17 cellular contexts compared by ENCODE assay signal in the genomic region with DNA sequence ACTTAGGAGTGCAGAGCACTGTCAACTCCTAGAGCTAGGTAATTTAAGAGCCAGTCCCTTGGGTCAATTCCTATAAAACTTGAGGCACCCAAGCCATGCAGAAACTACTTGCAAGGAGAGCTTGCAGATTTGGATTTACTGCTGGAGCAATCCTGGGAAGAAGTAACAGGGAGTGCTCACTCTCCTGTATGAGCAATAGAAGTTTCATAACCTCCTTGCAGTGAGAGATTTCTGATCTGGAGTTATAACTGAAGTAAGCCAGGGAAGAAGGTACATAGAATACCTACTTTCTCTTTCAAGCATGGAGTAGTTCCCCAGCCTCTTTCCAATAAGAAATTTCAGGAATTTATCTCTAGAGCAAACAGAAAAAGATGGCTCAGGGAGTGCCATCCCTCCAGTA.
A peak's percentile ranks its signal among the peaks of the same experiment; 100 is the strongest.
DNase-seq lines count a peak whose midpoint lies in the region; ATAC-seq and TF ChIP-seq lines count a peak whose summit lies in the region.
"Had no signal": no experiment of that assay in that cellular context is flagged by ENCODE, and none has a peak within 500 bp of the region (broad histone marks: within the 10 kb centered on the region; RNA-seq: fewer than 3 reads in every experiment).

No MANE protein-coding gene starts in this region.

- DNase-seq in epithelial cell of esophagus (ENCODE audit: low read depth) (peak; percentile 28), neural progenitor cell (ENCODE audit: low spot score) (no peak), T-helper 2 cell (no peak), trophoblast cell (no peak)
- no peak for DNase-seq in CD8-positive, alpha-beta T cell
- DNase-seq: CD8-positive, alpha-beta memory T cell; COR-L47; DMS 273 treated with DMSO at 0.1 percent for 48 hours; DMS53; DND-41; EL had no signal

- no peak overlapping the region for H2BK120ac ChIP-seq in trophoblast cell (ENCODE audit: insufficient read depth, low read length, poor library complexity)

- no peak overlapping the region for H3K18ac ChIP-seq in trophoblast cell (ENCODE audit: low read length)

- H2BK5ac ChIP-seq in trophoblast cell (ENCODE audit: low read depth, low read length, poor library complexity) = no peak overlapping the region

- H3K27me3 ChIP-seq in neural progenitor cell = no peaks in the 10 kb centered on the region
- H3K27me3 ChIP-seq in CD8-positive, alpha-beta T cell (ENCODE audit: insufficient read depth, low read length) = no peaks in the 10 kb centered on the region
- no peaks in the 10 kb centered on the region for H3K27me3 ChIP-seq in trophoblast cell (ENCODE audit: insufficient read depth, low read length)
- H3K27me3 ChIP-seq: BLaER1 treated with 17β-estradiol and CSF1 and Interleukin-3, amounts not matched to agents 10 nM and 100 nM had no signal

- H3K4me3 Mint-ChIP-seq in neural progenitor cell = no peak overlapping the region
- H3K4me3 Mint-ChIP-seq in CD8-positive, alpha-beta T cell = no peak overlapping the region
- H3K4me3 Mint-ChIP-seq: B cell; CD8-positive, alpha-beta memory T cell had no signal

- H3K4me1 ChIP-seq in neural progenitor cell = no peaks in the 10 kb centered on the region
- H3K4me1 ChIP-seq in CD8-positive, alpha-beta T cell (ENCODE audit: insufficient read depth, low read length) = no peaks in the 10 kb centered on the region
- H3K4me1 ChIP-seq in trophoblast cell (ENCODE audit: control insufficient read depth in 1 of 2, insufficient read depth in 2 of 2, low read length in 2 of 2) = no peaks in the 10 kb centered on the region
- H3K4me1 ChIP-seq: HAP-1 had no signal

- H3K27ac Mint-ChIP-seq in neural progenitor cell = no peak overlapping the region
- H3K27ac Mint-ChIP-seq in CD8-positive, alpha-beta T cell = no peak overlapping the region
- H3K27ac Mint-ChIP-seq: B cell; CD8-positive, alpha-beta memory T cell had no signal

- H3K9me3 ChIP-seq in neural progenitor cell (ENCODE audit: low read depth) = no peaks in the 10 kb centered on the region
- H3K9me3 ChIP-seq in CD8-positive, alpha-beta T cell (ENCODE audit: low read length) = no peaks in the 10 kb centered on the region
- no peaks in the 10 kb centered on the region for H3K9me3 ChIP-seq in trophoblast cell (ENCODE audit: insufficient read depth, low read depth, low read length)
- H3K9me3 ChIP-seq: HAP-1 had no signal

- POLR2A ChIA-PET in CD8-positive, alpha-beta T cell (lab: Charles Lee) = no interaction called here

- no peak overlapping the region for H3K14ac ChIP-seq in trophoblast cell (ENCODE audit: low read length)

- H3K27me3 Mint-ChIP-seq in neural progenitor cell (ENCODE audit: insufficient read depth, low read depth) = no peaks in the 10 kb centered on the region
- no peaks in the 10 kb centered on the region for H3K27me3 Mint-ChIP-seq in CD8-positive, alpha-beta T cell (ENCODE audit: low read depth)
- H3K27me3 Mint-ChIP-seq: B cell; CD8-positive, alpha-beta memory T cell had no signal

- intact Hi-C loops in CD8-positive, alpha-beta T cell (cut with DNase I, micrococcal nuclease) = no loop called here

- peak overlapping the region; percentile 87 for H2AFZ ChIP-seq in neural progenitor cell (replicated peaks)
- no peak overlapping the region for H2AFZ ChIP-seq in trophoblast cell (ENCODE audit: insufficient read depth, low read length, poor library complexity)

- H3K4me2 ChIP-seq in neural progenitor cell (no peak overlapping the region), trophoblast cell (ENCODE audit: low read length) (no peak overlapping the region)
- H3K4me2 ChIP-seq: BLaER1 treated with 17β-estradiol and CSF1 and Interleukin-3, amounts not matched to agents 10 nM and 100 nM had no signal

- H2AK5ac ChIP-seq in trophoblast cell (ENCODE audit: low read length) = no peak overlapping the region

- no peak for ATAC-seq in CD8-positive, alpha-beta T cell
- ATAC-seq: GM12878 had no signal

- no peak overlapping the region for H2BK12ac ChIP-seq in trophoblast cell (ENCODE audit: low read length)

- H3K79me2 ChIP-seq in neural progenitor cell (ENCODE audit: low read depth) = no peaks in the 10 kb centered on the region
- no peaks in the 10 kb centered on the region for H3K79me2 ChIP-seq in trophoblast cell (ENCODE audit: control insufficient read depth, insufficient read depth, low read length, poor library complexity)

- H3K27ac ChIP-seq in angular gyrus (ENCODE audit: low read depth, low read length) = peak overlapping the region; percentile 48
- H3K27ac ChIP-seq in neural progenitor cell = no peak overlapping the region
- peak overlapping the region; percentile 38 for H3K27ac ChIP-seq in temporal lobe (ENCODE audit: low read depth, low read length)
- no peak overlapping the region for H3K27ac ChIP-seq in CD8-positive, alpha-beta T cell (ENCODE audit: low read depth, low read length)
- H3K27ac ChIP-seq in trophoblast cell (ENCODE audit: low read depth, low read length) = no peak overlapping the region
- H3K27ac ChIP-seq: BLaER1 treated with 17β-estradiol and CSF1 and Interleukin-3, amounts not matched to agents 10 nM and 100 nM had no signal

- no peaks in the 10 kb centered on the region for H3K36me3 ChIP-seq in neural progenitor cell
- H3K36me3 ChIP-seq in CD8-positive, alpha-beta T cell (ENCODE audit: insufficient read depth, low read length) = no peaks in the 10 kb centered on the region
- no peaks in the 10 kb centered on the region for H3K36me3 ChIP-seq in trophoblast cell (ENCODE audit: control insufficient read depth in 1 of 2, insufficient read depth in 2 of 2, low read length in 2 of 2)
- H3K36me3 ChIP-seq: BLaER1 treated with 17β-estradiol and CSF1 and Interleukin-3, amounts not matched to agents 10 nM and 100 nM; HAP-1 had no signal

- H4K12ac ChIP-seq in trophoblast cell (ENCODE audit: low read depth, low read length) = no peak overlapping the region

- H4K8ac ChIP-seq in trophoblast cell (ENCODE audit: low read depth, low read length) = no peak overlapping the region

- H3K4me3 ChIP-seq in epithelial cell of esophagus (ENCODE audit: low read length) (no peak overlapping the region), neural progenitor cell (no peak overlapping the region), trophoblast cell (ENCODE audit: low read depth, low read length) (no peak overlapping the region)
- H3K4me3 ChIP-seq in CD8-positive, alpha-beta T cell (ENCODE audit: low read depth, low read length) = no peak overlapping the region
- H3K4me3 ChIP-seq: BLaER1 treated with 17β-estradiol and CSF1 and Interleukin-3, amounts not matched to agents 10 nM and 100 nM; GM12878; HAP-1 had no signal

- H3K36me3 Mint-ChIP-seq in neural progenitor cell = peaks cover 2% of the 10 kb centered on the region
- H3K36me3 Mint-ChIP-seq in CD8-positive, alpha-beta T cell = no peaks in the 10 kb centered on the region
- H3K36me3 Mint-ChIP-seq: CD8-positive, alpha-beta memory T cell had no signal

- H3K79me1 ChIP-seq in trophoblast cell (ENCODE audit: low read length) = no peaks in the 10 kb centered on the region

- no peak overlapping the region for H3K4ac ChIP-seq in trophoblast cell (ENCODE audit: low read depth, low read length)

- H3K9ac ChIP-seq in neural progenitor cell (no peak overlapping the region), trophoblast cell (ENCODE audit: low read length) (no peak overlapping the region)
- H3K9ac ChIP-seq: BLaER1 treated with 17β-estradiol and CSF1 and Interleukin-3, amounts not matched to agents 10 nM and 100 nM had no signal

- TF ChIP-seq CTCF in epithelial cell of esophagus (IDR thresholded peaks at IDR 0.05; ENCODE audit: insufficient read depth, low read depth, low read length, missing control alignments) = no peak
- no peak for TF ChIP-seq CTCF in neural progenitor cell (IDR thresholded peaks at IDR 0.05)
- no peak for TF ChIP-seq CTCF in CD8-positive, alpha-beta T cell (IDR thresholded peaks at IDR 0.05)

- no peaks in the 10 kb centered on the region for H4K20me1 ChIP-seq in neural progenitor cell (ENCODE audit: low read depth)
- H4K20me1 ChIP-seq: BLaER1 treated with 17β-estradiol and CSF1 and Interleukin-3, amounts not matched to agents 10 nM and 100 nM had no signal

- no peak overlapping the region for H4K91ac ChIP-seq in trophoblast cell (ENCODE audit: low read depth, low read length)

- CTCF ChIA-PET in CD8-positive, alpha-beta T cell (lab: Charles Lee) = no interaction called here

- no peaks in the 10 kb centered on the region for H3K4me1 Mint-ChIP-seq in neural progenitor cell
- H3K4me1 Mint-ChIP-seq in CD8-positive, alpha-beta T cell (ENCODE audit: low read depth) = no peaks in the 10 kb centered on the region
- H3K4me1 Mint-ChIP-seq: B cell; CD8-positive, alpha-beta memory T cell had no signal

- peaks cover 7% of the 10 kb centered on the region for H3K9me3 Mint-ChIP-seq in neural progenitor cell
- peaks cover 12% of the 10 kb centered on the region for H3K9me3 Mint-ChIP-seq in CD8-positive, alpha-beta T cell

- H3K23ac ChIP-seq in trophoblast cell (ENCODE audit: low read length) = no peak overlapping the region

- no peaks in the 10 kb centered on the region for H3F3A ChIP-seq in neural progenitor cell (ENCODE audit: low read depth)

Comparison
In these comparisons a context has a peak if more than half of its experiments do, and no peak if none do; other contexts are left out.
1. H3K27ac ChIP-seq: peak in angular gyrus (single experiment) and temporal lobe (single experiment); none in neural progenitor cell (single experiment), CD8-positive, alpha-beta T cell (single experiment) and trophoblast cell (single experiment).